In genomic region chr6:22448311-22448711, GRCh38 we compare ENCODE assay signal across 13 cellular contexts.
DNase-seq lines count a peak whose midpoint lies in the region; TF ChIP-seq lines count a peak whose summit lies in the region.
"Had no signal": no experiment of that assay in that cellular context is flagged by ENCODE, and none has a peak within 500 bp of the region (broad histone marks: within the 10 kb centered on the region; RNA-seq: fewer than 3 reads in every experiment).

No MANE protein-coding gene starts in this region.

- no peaks in the 10 kb centered on the region for H3K36me3 Mint-ChIP-seq in endothelial cell (ENCODE audit: low read depth, unreplicated experiment)
- H3K36me3 Mint-ChIP-seq: activated naive CD4-positive, alpha-beta T cell treated with anti-CD3 and anti-CD28 coated beads, Interleukin-2, amount 50 U/mL, for 72 hours had no signal

- H3K27ac Mint-ChIP-seq in endothelial cell (ENCODE audit: unreplicated experiment) = peak overlapping the region; percentile 97

- TF ChIP-seq CTCF in AG09309 (IDR thresholded peaks at IDR 0.05; ENCODE audit: control insufficient read depth, insufficient read depth, low read depth, low read length, missing control alignments) = no peak
- no peak for TF ChIP-seq CTCF in endothelial cell (IDR thresholded peaks at IDR 0.05; ENCODE audit: unreplicated experiment)
- TF ChIP-seq CTCF in RWPE1 (conservative IDR thresholded peaks at IDR 0.05; ENCODE audit: low read depth) = no peak

- POLR2A ChIA-PET in RWPE1 (lab: Yijun Ruan, JAX; ENCODE audit: low non-redundant PET) = no interaction called here

- no peaks in the 10 kb centered on the region for H3K27me3 Mint-ChIP-seq in endothelial cell (ENCODE audit: unreplicated experiment)

- H3K4me3 ChIP-seq in AG09309 (ENCODE audit: control insufficient read depth, low read depth, low read length) = no peak overlapping the region

- DNase-seq in AG09309 (ENCODE audit: low read depth) (peak; percentile 16), NCI-H2227 treated with DMSO at 0.1 percent for 48 hours (lab: John Stamatoyannopoulos, UW) (peak; percentile 31), endothelial cell (ENCODE audit: low spot score) (peak; percentile 6), myocyte (ENCODE audit: low read depth) (peak; percentile 40), T-helper 1 cell (no peak), RWPE1 (ENCODE audit: low spot score) (no peak), activated gamma-delta T cell (lab: John Stamatoyannopoulos, UW) (no peak)
- DNase-seq in activated CD8-positive, alpha-beta memory T cell treated with anti-CD3 and anti-CD28 coated beads, Interleukin-2, amount 50 U/mL, for 48 hours = no peak
- DNase-seq: activated CD4-positive, alpha-beta T cell treated with anti-CD3 and anti-CD28 coated beads for 4 hours; foreskin keratinocyte; NCI-H1436 treated with DMSO at 0.1 percent for 48 hours; SHP77 had no signal

- CTCF ChIA-PET in RWPE1 (lab: Yijun Ruan, JAX) = no interaction called here

- H3K4me1 Mint-ChIP-seq in endothelial cell (ENCODE audit: unreplicated experiment) = peaks cover 23% of the 10 kb centered on the region

- H3K4me3 Mint-ChIP-seq in endothelial cell (ENCODE audit: unreplicated experiment) = no peak overlapping the region

- no peak overlapping the region for H3K27ac ChIP-seq in RWPE1
- H3K27ac ChIP-seq: foreskin keratinocyte had no signal

- H3K9me3 Mint-ChIP-seq in endothelial cell (ENCODE audit: unreplicated experiment) = no peaks in the 10 kb centered on the region
- H3K9me3 Mint-ChIP-seq: activated naive CD4-positive, alpha-beta T cell treated with anti-CD3 and anti-CD28 coated beads, Interleukin-2, amount 50 U/mL, for 72 hours had no signal

Comparison
In these comparisons a context has a peak if more than half of its experiments do, and no peak if none do; other contexts are left out.
1. DNase-seq: peak in AG09309 (single experiment), NCI-H2227 treated with DMSO at 0.1 percent for 48 hours (single experiment), endothelial cell (single experiment) and myocyte (single experiment); none in T-helper 1 cell (0 of 5), activated CD8-positive, alpha-beta memory T cell treated with anti-CD3 and anti-CD28 coated beads, Interleukin-2, amount 50 U/mL, for 48 hours (single experiment), RWPE1 (single experiment) and activated gamma-delta T cell (single experiment).